16 cellular contexts compared by ENCODE assay signal in the genomic region with DNA sequence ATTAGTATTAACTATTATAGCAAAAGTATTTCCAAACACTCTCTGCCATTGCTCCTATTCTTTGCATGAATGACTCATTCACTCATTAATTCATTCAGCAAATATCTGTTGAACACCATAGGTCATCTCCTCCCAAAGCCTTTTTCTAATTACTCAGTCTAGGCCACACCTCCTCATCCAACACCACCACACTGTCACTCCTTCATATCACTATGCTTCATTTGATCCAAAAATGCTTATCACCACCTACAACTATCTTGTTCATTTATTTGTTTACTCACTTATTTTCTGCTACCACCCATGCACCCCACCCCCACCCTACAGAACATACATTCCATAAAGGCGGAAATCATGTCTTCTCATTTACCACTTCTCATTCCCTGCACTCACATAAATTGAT.
A peak's percentile ranks its signal among the peaks of the same experiment; 100 is the strongest.
DNase-seq lines count a peak whose midpoint lies in the region; ATAC-seq and TF ChIP-seq lines count a peak whose summit lies in the region.
"Had no signal": no experiment of that assay in that cellular context is flagged by ENCODE, and none has a peak within 500 bp of the region (broad histone marks: within the 10 kb centered on the region; RNA-seq: fewer than 3 reads in every experiment).

No MANE protein-coding gene starts in this region.

- TF ChIP-seq CTCF in mammary epithelial cell (conservative IDR thresholded peaks at IDR 0.05 in 1 of 2, IDR thresholded peaks at IDR 0.05 in 1 of 2; ENCODE audit: extremely low read depth in 1 of 2, insufficient read depth in 1 of 2, low read depth in 1 of 2, low read length in 2 of 2) (no peak), foreskin fibroblast (IDR thresholded peaks at IDR 0.05; ENCODE audit: low read depth, low read length) (no peak), heart left ventricle (IDR thresholded peaks at IDR 0.05) (no peak)

- no peak overlapping the region for H3K4me2 ChIP-seq in mammary epithelial cell (ENCODE audit: insufficient read depth, low read depth, low read length)

- H3K27ac ChIP-seq in mammary epithelial cell (ENCODE audit: insufficient read depth, low read depth, low read length) (no peak overlapping the region), heart left ventricle (no peak overlapping the region)
- H3K27ac ChIP-seq: Peyer's patch had no signal

- no peaks in the 10 kb centered on the region for H3K36me3 ChIP-seq in mammary epithelial cell (ENCODE audit: insufficient read depth, low read length)
- H3K36me3 ChIP-seq in heart left ventricle = no peaks in the 10 kb centered on the region
- H3K36me3 ChIP-seq: BE2C, Peyer's patch had no signal

- intact Hi-C loops in mammary epithelial cell (cut with micrococcal nuclease) = no loop called here
- intact Hi-C loops in heart left ventricle (cut with DNase I) = no loop called here

- dilution Hi-C loops in mammary epithelial cell (cut with HindIII; ENCODE audit: low sequenced_read_pairs) = no loop called here

- DNase-seq in EH (ENCODE audit: low read depth) (peak; percentile 42), HT-29 (ENCODE audit: low spot score) (peak; percentile 3), mammary epithelial cell (peak; percentile 4), foreskin fibroblast (peak; percentile 16 to 60), iPS-NIHi11 (ENCODE audit: low spot score) (no peak), NCI-H526 (lab: John Stamatoyannopoulos, UW) (no peak), heart left ventricle (no peak), NCI-H446 (lab: John Stamatoyannopoulos, UW) (no peak)
- DNase-seq: BE2C; CD4-positive, alpha-beta memory T cell; H9; NCI-H146; NCI-H2081 treated with DMSO at 0.1 percent for 48 hours; NCI-H2227 treated with DMSO at 0.1 percent for 48 hours; Peyer's patch; SHP77 treated with DMSO at 0.1 percent for 48 hours had no signal

- H3K79me2 ChIP-seq in mammary epithelial cell (ENCODE audit: insufficient read depth, low read length) = no peaks in the 10 kb centered on the region

- no peak overlapping the region for H3K9ac ChIP-seq in mammary epithelial cell (ENCODE audit: insufficient read depth, low read length)

- WGBS in mammary epithelial cell (ENCODE audit: low coverage, missing lambda C conversion rate) = no CpG with 5 or more reads among the region's 1 CpG
- 94 to 97% (median 96%) methylated on average over 1 of the region's 1 CpG for WGBS in heart left ventricle, 4 donors

- no peak overlapping the region for H2AFZ ChIP-seq in mammary epithelial cell (ENCODE audit: low read depth, low read length)

- TF ChIP-seq POLR2A in heart left ventricle (IDR thresholded peaks at IDR 0.05) = no peak

- peaks cover 3% of the 10 kb centered on the region for H3K4me1 ChIP-seq in mammary epithelial cell (ENCODE audit: insufficient read depth, low read length)
- H3K4me1 ChIP-seq in heart left ventricle = peaks cover 0 to 5% (median 0%) of the 10 kb centered on the region in 12 donors
- H3K4me1 ChIP-seq: BE2C, Peyer's patch had no signal

- H3K9me3 ChIP-seq in mammary epithelial cell (replicated peaks; ENCODE audit: insufficient read depth, low read length) = no peaks in the 10 kb centered on the region
- H3K9me3 ChIP-seq in heart left ventricle = no peaks in the 10 kb centered on the region
- H3K9me3 ChIP-seq: BE2C, Peyer's patch had no signal

- in situ Hi-C loops in mammary epithelial cell (cut with MboI; ENCODE audit: low sequenced_read_pairs in 2 of 2) = no loop called here

- BruUV-seq in mammary epithelial cell (replicated peaks; lab: Mats Ljungman, UMichigan) = no TSS peak

- ATAC-seq in heart left ventricle = no peak

- no peaks in the 10 kb centered on the region for H3K27me3 ChIP-seq in mammary epithelial cell (ENCODE audit: insufficient read depth, low read length)
- no peaks in the 10 kb centered on the region for H3K27me3 ChIP-seq in heart left ventricle
- H3K27me3 ChIP-seq: BE2C, Peyer's patch had no signal

- CTCF ChIA-PET in mammary epithelial cell (lab: Charles Lee; ENCODE audit: low non-redundant PET) = no interaction called here

- H3K4me3 ChIP-seq in mammary epithelial cell (replicated peaks in 1 of 3; ENCODE audit: insufficient read depth in 1 of 3, low read depth in 2 of 3, low read length in 3 of 3) = no peak overlapping the region
- no peak overlapping the region for H3K4me3 ChIP-seq in foreskin fibroblast (ENCODE audit: low read depth in 1 of 2, low read length in 2 of 2)
- H3K4me3 ChIP-seq in heart left ventricle = no peak overlapping the region
- H3K4me3 ChIP-seq: Peyer's patch had no signal

- no peaks in the 10 kb centered on the region for H4K20me1 ChIP-seq in mammary epithelial cell (ENCODE audit: insufficient read depth, low read length)

Comparison
In these comparisons a context has a peak if more than half of its experiments do, and no peak if none do; other contexts are left out.
1. DNase-seq: peak in EH (single experiment), HT-29 (single experiment), mammary epithelial cell (single experiment) and foreskin fibroblast (2 of 2); none in iPS-NIHi11 (single experiment), NCI-H526 (0 of 2), heart left ventricle (0 of 5) and NCI-H446 (0 of 2).